Comparison of ENCODE assay signal across 18 cellular contexts in genomic region chr14:90567991-90568390, GRCh38.
DNase-seq lines count a peak whose midpoint lies in the region; ATAC-seq and TF ChIP-seq lines count a peak whose summit lies in the region.
"Had no signal": no experiment of that assay in that cellular context is flagged by ENCODE, and none has a peak within 500 bp of the region (broad histone marks: within the 10 kb centered on the region; RNA-seq: fewer than 3 reads in every experiment).

No MANE protein-coding gene starts in this region.

- H3K9me3 ChIP-seq in esophagus muscularis mucosa (no peaks in the 10 kb centered on the region), neuronal stem cell (replicated peaks in 1 of 2; ENCODE audit: control insufficient read depth in 2 of 2, insufficient read depth in 1 of 2, low read depth in 1 of 2, low read length in 2 of 2) (peaks cover 0 to 3% of the 10 kb centered on the region in 2 donors), thoracic aorta (no peaks in the 10 kb centered on the region)
- H3K9me3 ChIP-seq: lower lobe of right lung had no signal

- no peak overlapping the region for H2BK120ac ChIP-seq in neuronal stem cell (ENCODE audit: low read depth, low read length)

- H3K4me3 ChIP-seq in esophagus muscularis mucosa = no peak overlapping the region
- no peak overlapping the region for H3K4me3 ChIP-seq in neuronal stem cell (ENCODE audit: low read length in 2 of 2)
- peak overlapping the region; percentile 15 for H3K4me3 ChIP-seq in thoracic aorta
- H3K4me3 ChIP-seq: lower lobe of right lung had no signal

- TF ChIP-seq CTCF in esophagus muscularis mucosa (IDR thresholded peaks at IDR 0.05) = no peak
- TF ChIP-seq CTCF in thoracic aorta (IDR thresholded peaks at IDR 0.05) = no peak

- no peak overlapping the region for H2AK5ac ChIP-seq in neuronal stem cell (ENCODE audit: low read depth, low read length)

- no peaks in the 10 kb centered on the region for H3K27me3 ChIP-seq in esophagus muscularis mucosa
- no peaks in the 10 kb centered on the region for H3K27me3 ChIP-seq in neuronal stem cell (ENCODE audit: control insufficient read depth in 3 of 3, insufficient read depth in 3 of 3, low read depth in 1 of 3, low read length in 3 of 3)
- no peaks in the 10 kb centered on the region for H3K27me3 ChIP-seq in thoracic aorta (replicated peaks; ENCODE audit: insufficient read depth)

- no peaks in the 10 kb centered on the region for H3K4me1 Mint-ChIP-seq in activated naive CD4-positive, alpha-beta T cell treated with anti-CD3 and anti-CD28 coated beads for 36 hours (ENCODE audit: low read depth)
- H3K4me1 Mint-ChIP-seq: activated naive CD4-positive, alpha-beta T cell treated with anti-CD3 and anti-CD28 coated beads, Interleukin-2, amount 10 ng/mL, durations not matched to agents 7 days and 5 days; naive B cell; stimulated activated naive B cell treated with anti-CD40 and anti-IgM and Interleukin-4, amounts not matched to agents 10 μg/mL and 1 μg/mL and 100 μg/mL, for 72 hours had no signal

- no peak for TF ChIP-seq POLR2A in esophagus muscularis mucosa (IDR thresholded peaks at IDR 0.05; ENCODE audit: low read depth)

- CTCF ChIA-PET in activated naive CD4-positive, alpha-beta T cell treated with anti-CD3 and anti-CD28 coated beads for 36 hours (lab: Charles Lee) = no interaction called here

- DNase-seq in amygdala (lab: John Stamatoyannopoulos, UW) (peak in 43 of 56 donors; percentile 26 to 77 (median 56)), esophagus muscularis mucosa (ENCODE audit: extremely low spot score) (no peak), neuronal stem cell (ENCODE audit: low spot score) (no peak), thoracic aorta (ENCODE audit: low spot score) (no peak), SIG-M5 treated with dmso at 0.1 percent for 504 hours (lab: John Stamatoyannopoulos, UW; ENCODE audit: unreplicated experiment) (no peak), left colon (no peak)
- no peak for DNase-seq in activated naive CD4-positive, alpha-beta T cell treated with anti-CD3 and anti-CD28 coated beads for 36 hours
- DNase-seq: activated naive CD4-positive, alpha-beta T cell treated with anti-CD3 and anti-CD28 coated beads, Interleukin-2, amount 10 ng/mL, durations not matched to agents 7 days and 5 days; activated T-cell treated with anti-CD3 and anti-CD28 coated beads for 4 hours; Karpas-422; lower lobe of right lung; naive B cell; NCI-H1048; NCI-H2081 treated with DMSO at 0.1 percent for 48 hours; NCI-H510A treated with DMSO at 0.1 percent for 48 hours; stimulated activated CD4-positive, alpha-beta T cell treated with anti-CD3 and anti-CD28 coated beads, Interleukin-15, amount 100 ng/mL, for 24 hours; stimulated activated naive B cell treated with anti-CD40 and anti-IgM and Interleukin-4, amounts not matched to agents 10 μg/mL and 1 μg/mL and 100 μg/mL, for 72 hours had no signal

- no peak overlapping the region for H2BK12ac ChIP-seq in neuronal stem cell (ENCODE audit: low read length)

- no peak overlapping the region for H3K23ac ChIP-seq in neuronal stem cell (ENCODE audit: low read depth, low read length, poor library complexity)

- no peak for TF ChIP-seq EP300 in esophagus muscularis mucosa (IDR thresholded peaks at IDR 0.05)

- no peak overlapping the region for H3K27ac Mint-ChIP-seq in activated naive CD4-positive, alpha-beta T cell treated with anti-CD3 and anti-CD28 coated beads for 36 hours
- H3K27ac Mint-ChIP-seq: activated naive CD4-positive, alpha-beta T cell treated with anti-CD3 and anti-CD28 coated beads, Interleukin-2, amount 10 ng/mL, durations not matched to agents 7 days and 5 days; stimulated activated naive B cell treated with anti-CD40 and anti-IgM and Interleukin-4, amounts not matched to agents 10 μg/mL and 1 μg/mL and 100 μg/mL, for 72 hours had no signal

- no peak overlapping the region for H2AFZ ChIP-seq in neuronal stem cell (ENCODE audit: low read length)

- H4K8ac ChIP-seq in neuronal stem cell (ENCODE audit: low read depth, low read length) = no peak overlapping the region

- H3K4me2 ChIP-seq in neuronal stem cell (ENCODE audit: insufficient read depth, low read length, poor library complexity, severe bottlenecking) = no peak overlapping the region

- ATAC-seq in thoracic aorta (ENCODE audit: insufficient number of reproducible peaks, low FRiP score, low read depth) (no peak), HG02610 (IDR thresholded peaks at IDR 0.05; ENCODE audit: unreplicated experiment) (no peak), left colon (no peak)
- ATAC-seq: lower lobe of right lung; stimulated activated naive B cell treated with anti-CD40 and anti-IgM and Interleukin-4, amounts not matched to agents 10 μg/mL and 1 μg/mL and 100 μg/mL, for 72 hours had no signal

- H3K36me3 ChIP-seq in esophagus muscularis mucosa = peaks cover 0 to 13% (median 6%) of the 10 kb centered on the region in 4 donors
- H3K36me3 ChIP-seq in neuronal stem cell (replicated peaks in 1 of 2; ENCODE audit: control insufficient read depth in 2 of 2, insufficient read depth in 2 of 2, low read length in 2 of 2) = peaks cover 0 to 5% of the 10 kb centered on the region in 2 donors
- H3K36me3 ChIP-seq in thoracic aorta = no peaks in the 10 kb centered on the region
- H3K36me3 ChIP-seq: lower lobe of right lung had no signal

- H3K27ac ChIP-seq in esophagus muscularis mucosa (replicated peaks in 1 of 4) (peak overlapping the region; percentile 69 to 79 (median 76)), neuronal stem cell (replicated peaks; ENCODE audit: low read length) (peak overlapping the region; percentile 25), thoracic aorta (peak overlapping the region; percentile 54 to 65)
- H3K27ac ChIP-seq: lower lobe of right lung had no signal

- H4K91ac ChIP-seq in neuronal stem cell (ENCODE audit: low read depth, low read length, poor library complexity) = no peak overlapping the region

- H3K4me1 ChIP-seq in esophagus muscularis mucosa = peaks cover 14 to 61% (median 43%) of the 10 kb centered on the region in 4 donors
- H3K4me1 ChIP-seq in neuronal stem cell (ENCODE audit: control insufficient read depth in 2 of 2, insufficient read depth in 1 of 2, low read depth in 1 of 2, low read length in 2 of 2) = peaks cover 8 to 28% of the 10 kb centered on the region in 2 donors
- H3K4me1 ChIP-seq in thoracic aorta (ENCODE audit: control insufficient read depth in 1 of 2, low read depth in 2 of 2) = peaks cover 12 to 17% of the 10 kb centered on the region in 2 donors
- H3K4me1 ChIP-seq: lower lobe of right lung had no signal

- H3K14ac ChIP-seq in neuronal stem cell (ENCODE audit: low read length) = no peak overlapping the region

- no peak overlapping the region for H3K9ac ChIP-seq in neuronal stem cell (ENCODE audit: low read depth, low read length, poor library complexity)

- H2BK5ac ChIP-seq in neuronal stem cell (ENCODE audit: low read length) = no peak overlapping the region

- H3K18ac ChIP-seq in neuronal stem cell (ENCODE audit: low read length) = peak overlapping the region; percentile 4

- no peak overlapping the region for H2BK15ac ChIP-seq in neuronal stem cell (ENCODE audit: low read length)

- no peaks in the 10 kb centered on the region for H3K9me3 Mint-ChIP-seq in activated naive CD4-positive, alpha-beta T cell treated with anti-CD3 and anti-CD28 coated beads for 36 hours
- H3K9me3 Mint-ChIP-seq: activated naive CD4-positive, alpha-beta T cell treated with anti-CD3 and anti-CD28 coated beads, Interleukin-2, amount 10 ng/mL, durations not matched to agents 7 days and 5 days; naive B cell; stimulated activated naive B cell treated with anti-CD40 and anti-IgM and Interleukin-4, amounts not matched to agents 10 μg/mL and 1 μg/mL and 100 μg/mL, for 72 hours had no signal

- no peak overlapping the region for H3K4me3 Mint-ChIP-seq in activated naive CD4-positive, alpha-beta T cell treated with anti-CD3 and anti-CD28 coated beads for 36 hours
- H3K4me3 Mint-ChIP-seq: activated naive CD4-positive, alpha-beta T cell treated with anti-CD3 and anti-CD28 coated beads, Interleukin-2, amount 10 ng/mL, durations not matched to agents 7 days and 5 days; naive B cell; stimulated activated naive B cell treated with anti-CD40 and anti-IgM and Interleukin-4, amounts not matched to agents 10 μg/mL and 1 μg/mL and 100 μg/mL, for 72 hours had no signal

- no peaks in the 10 kb centered on the region for H3K36me3 Mint-ChIP-seq in activated naive CD4-positive, alpha-beta T cell treated with anti-CD3 and anti-CD28 coated beads for 36 hours (ENCODE audit: low read depth)
- H3K36me3 Mint-ChIP-seq: activated naive CD4-positive, alpha-beta T cell treated with anti-CD3 and anti-CD28 coated beads, Interleukin-2, amount 10 ng/mL, durations not matched to agents 7 days and 5 days; naive B cell; stimulated activated naive B cell treated with anti-CD40 and anti-IgM and Interleukin-4, amounts not matched to agents 10 μg/mL and 1 μg/mL and 100 μg/mL, for 72 hours had no signal

- no peak overlapping the region for H3K4ac ChIP-seq in neuronal stem cell (ENCODE audit: low read length)

- 54% methylated on average over 7 of the region's 7 CpGs for whole genome bisulfite sequencing in esophagus muscularis mucosa
- WGBS in neuronal stem cell (ENCODE audit: extremely low coverage in 2 of 2, insufficient read length in 2 of 2, insufficient replicate concordance in 1 of 2), 2 donors = no CpG with 5 or more reads among the region's 7 CpGs

- no peaks in the 10 kb centered on the region for H3K79me1 ChIP-seq in neuronal stem cell (ENCODE audit: low read depth, low read length)

- intact Hi-C loops in esophagus muscularis mucosa (cut with DNase I) = no loop called here
- intact Hi-C loops in activated naive CD4-positive, alpha-beta T cell treated with anti-CD3 and anti-CD28 coated beads for 36 hours (cut with micrococcal nuclease) = no loop called here
- intact Hi-C loops in left colon (cut with DNase I, micrococcal nuclease) = no loop called here

- H3K27me3 Mint-ChIP-seq in activated naive CD4-positive, alpha-beta T cell treated with anti-CD3 and anti-CD28 coated beads for 36 hours (ENCODE audit: low read depth) = no peaks in the 10 kb centered on the region
- H3K27me3 Mint-ChIP-seq: naive B cell; stimulated activated naive B cell treated with anti-CD40 and anti-IgM and Interleukin-4, amounts not matched to agents 10 μg/mL and 1 μg/mL and 100 μg/mL, for 72 hours had no signal

Comparison
In these comparisons a context has a peak if more than half of its experiments do, and no peak if none do; other contexts are left out.
1. DNase-seq: peak in amygdala (43 of 56); none in esophagus muscularis mucosa (single experiment), neuronal stem cell (single experiment), thoracic aorta (single experiment), SIG-M5 treated with dmso at 0.1 percent for 504 hours (single experiment), activated naive CD4-positive, alpha-beta T cell treated with anti-CD3 and anti-CD28 coated beads for 36 hours (single experiment) and left colon (0 of 2).
2. H3K27ac ChIP-seq: peak in every context shown above with its lines; median percentile 76 in esophagus muscularis mucosa; 60 in thoracic aorta; 25 in neuronal stem cell.